In genomic region chr10:33661580-33662269, GRCh38 we compare ENCODE assay signal across 1 cellular context.
TF ChIP-seq lines count a peak whose summit lies in the region.

No MANE protein-coding gene starts in this region.

TF ChIP-seq in HepG2, 621 proteins besides CTCF, POLR2A, EP300 and RAD21 (continued from another document and continues in another):
- no peak for TF ChIP-seq ZNF670 (CRISPR knock-in tag; IDR thresholded peaks at IDR 0.05; ENCODE audit: borderline replicate concordance)
- TF ChIP-seq ZBTB39 (CRISPR knock-in tag; IDR thresholded peaks at IDR 0.05): no peak
- no peak for TF ChIP-seq SPEN (CRISPR knock-in tag; IDR thresholded peaks at IDR 0.05; ENCODE audit: low read depth)
- TF ChIP-seq, protein P1, sequence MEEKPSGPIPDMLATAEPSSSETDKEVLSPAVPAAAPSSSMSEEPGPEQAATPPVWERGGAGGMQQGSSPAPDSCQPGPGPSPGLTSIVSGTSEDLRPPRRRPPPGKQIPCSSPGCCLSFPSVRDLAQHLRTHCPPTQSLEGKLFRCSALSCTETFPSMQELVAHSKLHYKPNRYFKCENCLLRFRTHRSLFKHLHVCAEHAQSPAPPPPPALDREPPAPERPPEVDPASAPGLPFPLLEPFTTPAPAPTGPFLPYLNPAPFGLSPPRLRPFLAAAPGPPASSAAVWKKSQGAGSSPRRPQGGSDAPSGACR (CRISPR knock-in tag; IDR thresholded peaks at IDR 0.05): no peak
- TF ChIP-seq THYN1 (CRISPR knock-in tag; IDR thresholded peaks at IDR 0.05; ENCODE audit: borderline replicate concordance, low read depth): no peak
- TF ChIP-seq, protein P2, sequence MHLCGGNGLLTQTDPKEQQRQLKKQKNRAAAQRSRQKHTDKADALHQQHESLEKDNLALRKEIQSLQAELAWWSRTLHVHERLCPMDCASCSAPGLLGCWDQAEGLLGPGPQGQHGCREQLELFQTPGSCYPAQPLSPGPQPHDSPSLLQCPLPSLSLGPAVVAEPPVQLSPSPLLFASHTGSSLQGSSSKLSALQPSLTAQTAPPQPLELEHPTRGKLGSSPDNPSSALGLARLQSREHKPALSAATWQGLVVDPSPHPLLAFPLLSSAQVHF (CRISPR knock-in tag; IDR thresholded peaks at IDR 0.05): no peak
- peak; percentile 81 for TF ChIP-seq ARID5B (CRISPR knock-in tag; IDR thresholded peaks at IDR 0.05)
- no peak for TF ChIP-seq ZNF629 (CRISPR knock-in tag; conservative IDR thresholded peaks at IDR 0.05)
- no peak for TF ChIP-seq POLR2AphosphoS2 (IDR thresholded peaks at IDR 0.05; ENCODE audit: low read depth, low read length)
- TF ChIP-seq ZNF317 (CRISPR knock-in tag; IDR thresholded peaks at IDR 0.05): no peak
- no peak for TF ChIP-seq ZZZ3 (CRISPR knock-in tag; IDR thresholded peaks at IDR 0.05; ENCODE audit: borderline replicate concordance)
- no peak for TF ChIP-seq PHB2 (IDR thresholded peaks at IDR 0.05; ENCODE audit: partially characterized antibody)
- no peak for TF ChIP-seq ZNF496 (CRISPR knock-in tag; IDR thresholded peaks at IDR 0.05; ENCODE audit: insufficient replicate concordance)
- no peak for TF ChIP-seq ZFYVE20 (CRISPR knock-in tag; IDR thresholded peaks at IDR 0.05; ENCODE audit: borderline replicate concordance, low read depth)
- no peak for TF ChIP-seq GABPA (IDR thresholded peaks at IDR 0.05; ENCODE audit: low read depth, low read length)
- peak; percentile 55 for TF ChIP-seq GABPA (CRISPR knock-in tag; IDR thresholded peaks at IDR 0.05; ENCODE audit: low read depth)
- TF ChIP-seq FOXP1 (IDR thresholded peaks at IDR 0.05): no peak
- TF ChIP-seq FOXP1 (CRISPR knock-in tag; IDR thresholded peaks at IDR 0.05): peak; percentile 39; the same call in 1 of the 2 replicates
- TF ChIP-seq RFX5 (IDR thresholded peaks at IDR 0.05; ENCODE audit: low read depth, low read length): no peak
- no peak for TF ChIP-seq ZNF451 (CRISPR knock-in tag; IDR thresholded peaks at IDR 0.05)
- no peak for TF ChIP-seq CC2D1A (CRISPR knock-in tag; IDR thresholded peaks at IDR 0.05)
- TF ChIP-seq ZNF335 (CRISPR knock-in tag; IDR thresholded peaks at IDR 0.05): no peak
- no peak for TF ChIP-seq ZNF431 (CRISPR knock-in tag; IDR thresholded peaks at IDR 0.05; ENCODE audit: borderline replicate concordance, low read depth)
- TF ChIP-seq YY1 (IDR thresholded peaks at IDR 0.05; ENCODE audit: insufficient read depth, insufficient replicate concordance, low read depth, low read length): no peak
- TF ChIP-seq TCF7L2 (IDR thresholded peaks at IDR 0.05; ENCODE audit: low read depth, low read length): no peak
- peak; percentile 43 for TF ChIP-seq HNF4G (IDR thresholded peaks at IDR 0.05; ENCODE audit: borderline replicate concordance, low read depth, low read length)
- no peak for TF ChIP-seq HNF4G (CRISPR knock-in tag; IDR thresholded peaks at IDR 0.05; ENCODE audit: borderline replicate concordance, low read depth)
- no peak for TF ChIP-seq ATF7-NPFF (CRISPR knock-in tag; IDR thresholded peaks at IDR 0.05; ENCODE audit: low read depth)
- TF ChIP-seq ZNF720 (CRISPR knock-in tag; IDR thresholded peaks at IDR 0.05): no peak
- no peak for TF ChIP-seq RELA (CRISPR knock-in tag; IDR thresholded peaks at IDR 0.05)
- TF ChIP-seq RXRB (CRISPR knock-in tag; IDR thresholded peaks at IDR 0.05; ENCODE audit: borderline replicate concordance): peak; percentile 79
- TF ChIP-seq, protein P3, sequence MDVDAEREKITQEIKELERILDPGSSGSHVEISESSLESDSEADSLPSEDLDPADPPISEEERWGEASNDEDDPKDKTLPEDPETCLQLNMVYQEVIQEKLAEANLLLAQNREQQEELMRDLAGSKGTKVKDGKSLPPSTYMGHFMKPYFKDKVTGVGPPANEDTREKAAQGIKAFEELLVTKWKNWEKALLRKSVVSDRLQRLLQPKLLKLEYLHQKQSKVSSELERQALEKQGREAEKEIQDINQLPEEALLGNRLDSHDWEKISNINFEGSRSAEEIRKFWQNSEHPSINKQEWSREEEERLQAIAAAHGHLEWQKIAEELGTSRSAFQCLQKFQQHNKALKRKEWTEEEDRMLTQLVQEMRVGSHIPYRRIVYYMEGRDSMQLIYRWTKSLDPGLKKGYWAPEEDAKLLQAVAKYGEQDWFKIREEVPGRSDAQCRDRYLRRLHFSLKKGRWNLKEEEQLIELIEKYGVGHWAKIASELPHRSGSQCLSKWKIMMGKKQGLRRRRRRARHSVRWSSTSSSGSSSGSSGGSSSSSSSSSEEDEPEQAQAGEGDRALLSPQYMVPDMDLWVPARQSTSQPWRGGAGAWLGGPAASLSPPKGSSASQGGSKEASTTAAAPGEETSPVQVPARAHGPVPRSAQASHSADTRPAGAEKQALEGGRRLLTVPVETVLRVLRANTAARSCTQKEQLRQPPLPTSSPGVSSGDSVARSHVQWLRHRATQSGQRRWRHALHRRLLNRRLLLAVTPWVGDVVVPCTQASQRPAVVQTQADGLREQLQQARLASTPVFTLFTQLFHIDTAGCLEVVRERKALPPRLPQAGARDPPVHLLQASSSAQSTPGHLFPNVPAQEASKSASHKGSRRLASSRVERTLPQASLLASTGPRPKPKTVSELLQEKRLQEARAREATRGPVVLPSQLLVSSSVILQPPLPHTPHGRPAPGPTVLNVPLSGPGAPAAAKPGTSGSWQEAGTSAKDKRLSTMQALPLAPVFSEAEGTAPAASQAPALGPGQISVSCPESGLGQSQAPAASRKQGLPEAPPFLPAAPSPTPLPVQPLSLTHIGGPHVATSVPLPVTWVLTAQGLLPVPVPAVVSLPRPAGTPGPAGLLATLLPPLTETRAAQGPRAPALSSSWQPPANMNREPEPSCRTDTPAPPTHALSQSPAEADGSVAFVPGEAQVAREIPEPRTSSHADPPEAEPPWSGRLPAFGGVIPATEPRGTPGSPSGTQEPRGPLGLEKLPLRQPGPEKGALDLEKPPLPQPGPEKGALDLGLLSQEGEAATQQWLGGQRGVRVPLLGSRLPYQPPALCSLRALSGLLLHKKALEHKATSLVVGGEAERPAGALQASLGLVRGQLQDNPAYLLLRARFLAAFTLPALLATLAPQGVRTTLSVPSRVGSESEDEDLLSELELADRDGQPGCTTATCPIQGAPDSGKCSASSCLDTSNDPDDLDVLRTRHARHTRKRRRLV (CRISPR knock-in tag; IDR thresholded peaks at IDR 0.05): no peak
- TF ChIP-seq FOSL1 (CRISPR knock-in tag; IDR thresholded peaks at IDR 0.05; ENCODE audit: borderline replicate concordance): no peak
- no peak for TF ChIP-seq RARG (CRISPR knock-in tag; IDR thresholded peaks at IDR 0.05; ENCODE audit: low read depth)
- no peak for TF ChIP-seq MBNL3 (CRISPR knock-in tag; conservative IDR thresholded peaks at IDR 0.05)
- TF ChIP-seq ARNTL (CRISPR knock-in tag; IDR thresholded peaks at IDR 0.05): no peak
- TF ChIP-seq, protein P4, sequence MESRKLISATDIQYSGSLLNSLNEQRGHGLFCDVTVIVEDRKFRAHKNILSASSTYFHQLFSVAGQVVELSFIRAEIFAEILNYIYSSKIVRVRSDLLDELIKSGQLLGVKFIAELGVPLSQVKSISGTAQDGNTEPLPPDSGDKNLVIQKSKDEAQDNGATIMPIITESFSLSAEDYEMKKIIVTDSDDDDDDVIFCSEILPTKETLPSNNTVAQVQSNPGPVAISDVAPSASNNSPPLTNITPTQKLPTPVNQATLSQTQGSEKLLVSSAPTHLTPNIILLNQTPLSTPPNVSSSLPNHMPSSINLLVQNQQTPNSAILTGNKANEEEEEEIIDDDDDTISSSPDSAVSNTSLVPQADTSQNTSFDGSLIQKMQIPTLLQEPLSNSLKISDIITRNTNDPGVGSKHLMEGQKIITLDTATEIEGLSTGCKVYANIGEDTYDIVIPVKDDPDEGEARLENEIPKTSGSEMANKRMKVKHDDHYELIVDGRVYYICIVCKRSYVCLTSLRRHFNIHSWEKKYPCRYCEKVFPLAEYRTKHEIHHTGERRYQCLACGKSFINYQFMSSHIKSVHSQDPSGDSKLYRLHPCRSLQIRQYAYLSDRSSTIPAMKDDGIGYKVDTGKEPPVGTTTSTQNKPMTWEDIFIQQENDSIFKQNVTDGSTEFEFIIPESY (CRISPR knock-in tag; IDR thresholded peaks at IDR 0.05): no peak
- no peak for TF ChIP-seq ZBTB10 (CRISPR knock-in tag; IDR thresholded peaks at IDR 0.05; ENCODE audit: borderline replicate concordance)
- no peak for TF ChIP-seq IRF9 (CRISPR knock-in tag; IDR thresholded peaks at IDR 0.05; ENCODE audit: borderline replicate concordance)
- TF ChIP-seq ZNF230 (CRISPR knock-in tag; IDR thresholded peaks at IDR 0.05): no peak
- no peak for TF ChIP-seq TARDBP (CRISPR knock-in tag; IDR thresholded peaks at IDR 0.05)
